ENCODE assay signal across 1 cellular context in genomic region chr2:207935121-207935990, GRCh38.
TF ChIP-seq lines count a peak whose summit lies in the region.

No MANE protein-coding gene starts in this region.

TF ChIP-seq in HepG2, 621 proteins besides CTCF, POLR2A, EP300 and RAD21 (continued from another document and continues in another):
- TF ChIP-seq ZNF142 (CRISPR knock-in tag; IDR thresholded peaks at IDR 0.05), result no peak
- 0 out of 2 replicates have a peak, but pooled peaks have one; percentile 5 for TF ChIP-seq NCOA2 (CRISPR knock-in tag; IDR thresholded peaks at IDR 0.05)
- peak; percentile 56; the same call in 1 of the 2 replicates for TF ChIP-seq NCOA1 (CRISPR knock-in tag; IDR thresholded peaks at IDR 0.05)
- no peak for TF ChIP-seq ZNF121 (CRISPR knock-in tag; IDR thresholded peaks at IDR 0.05)
- TF ChIP-seq KDM3A (CRISPR knock-in tag; IDR thresholded peaks at IDR 0.05; ENCODE audit: low read depth), result 0 out of 2 replicates have a peak, but pooled peaks have one; percentile 10
- no peak; the same call in 1 of the 2 replicates for TF ChIP-seq ZFY (CRISPR knock-in tag; IDR thresholded peaks at IDR 0.05)
- TF ChIP-seq ZNF33A (CRISPR knock-in tag; IDR thresholded peaks at IDR 0.05; ENCODE audit: borderline replicate concordance), result no peak
- peak; percentile 5; the same call in 1 of the 2 replicates for TF ChIP-seq ZBTB34 (CRISPR knock-in tag; IDR thresholded peaks at IDR 0.05)
- no peak for TF ChIP-seq HES4 (CRISPR knock-in tag; IDR thresholded peaks at IDR 0.05; ENCODE audit: borderline replicate concordance)
- no peak for TF ChIP-seq FOXO4 (CRISPR knock-in tag; conservative IDR thresholded peaks at IDR 0.05)
- no peak for TF ChIP-seq PRDM10 (CRISPR knock-in tag; IDR thresholded peaks at IDR 0.05; ENCODE audit: low read depth)
- no peak for TF ChIP-seq SRSF4 (IDR thresholded peaks at IDR 0.05; ENCODE audit: low read depth, low read length, poor library complexity, severe bottlenecking)
- TF ChIP-seq ZNF660 (CRISPR knock-in tag; IDR thresholded peaks at IDR 0.05; ENCODE audit: borderline replicate concordance, low read depth), result no peak
- TF ChIP-seq PAF1 (CRISPR knock-in tag; IDR thresholded peaks at IDR 0.05), result no peak
- no peak for TF ChIP-seq HDAC6 (IDR thresholded peaks at IDR 0.05; ENCODE audit: low read depth, low read length)
- TF ChIP-seq HNF1A (IDR thresholded peaks at IDR 0.05; ENCODE audit: low read depth), result no peak
- TF ChIP-seq HNF1A (CRISPR knock-in tag; IDR thresholded peaks at IDR 0.05; ENCODE audit: borderline replicate concordance), result 0 out of 2 replicates have a peak, but pooled peaks have one; percentile 27
- no peak for TF ChIP-seq REPIN1 (CRISPR knock-in tag; IDR thresholded peaks at IDR 0.05; ENCODE audit: borderline replicate concordance, low read depth)
- TF ChIP-seq ZNF792 (CRISPR knock-in tag; IDR thresholded peaks at IDR 0.05), result no peak
- 0 out of 2 replicates have a peak, but pooled peaks have one; percentile 3 for TF ChIP-seq TARDBP (CRISPR knock-in tag; IDR thresholded peaks at IDR 0.05)
- no peak for TF ChIP-seq ZEB1 (IDR thresholded peaks at IDR 0.05; ENCODE audit: insufficient replicate concordance, low read depth)
- TF ChIP-seq ZFP41 (CRISPR knock-in tag; IDR thresholded peaks at IDR 0.05; ENCODE audit: borderline replicate concordance), result no peak
- 0 out of 2 replicates have a peak, but pooled peaks have one; percentile 46 for TF ChIP-seq ZSCAN29 (CRISPR knock-in tag; conservative IDR thresholded peaks at IDR 0.05)
- TF ChIP-seq KDM4B (CRISPR knock-in tag; IDR thresholded peaks at IDR 0.05), result no peak
- no peak for TF ChIP-seq MTF1 (CRISPR knock-in tag; IDR thresholded peaks at IDR 0.05)
- TF ChIP-seq TCF7 (IDR thresholded peaks at IDR 0.05; ENCODE audit: low read depth), result 0 out of 2 replicates have a peak, but pooled peaks have one; percentile 7
- TF ChIP-seq NAIF1 (CRISPR knock-in tag; IDR thresholded peaks at IDR 0.05; ENCODE audit: borderline replicate concordance), result no peak
- no peak for TF ChIP-seq STAG1 (CRISPR knock-in tag; IDR thresholded peaks at IDR 0.05)
- TF ChIP-seq TBP (CRISPR knock-in tag; IDR thresholded peaks at IDR 0.05), result no peak
- TF ChIP-seq ZNF317 (CRISPR knock-in tag; IDR thresholded peaks at IDR 0.05), result 0 out of 2 replicates have a peak, but pooled peaks have one; percentile 43
- no peak for TF ChIP-seq MZF1 (CRISPR knock-in tag; IDR thresholded peaks at IDR 0.05; ENCODE audit: borderline replicate concordance)
- TF ChIP-seq GMEB2 (CRISPR knock-in tag; IDR thresholded peaks at IDR 0.05; ENCODE audit: low read depth), result no peak
- 0 out of 2 replicates have a peak, but pooled peaks have one; percentile 7 for TF ChIP-seq PHF21A (CRISPR knock-in tag; IDR thresholded peaks at IDR 0.05)
- TF ChIP-seq CHD4 (IDR thresholded peaks at IDR 0.05; ENCODE audit: borderline replicate concordance, low read length), result peak; percentile 89; the same call in 1 of the 2 replicates
- TF ChIP-seq LRRFIP1 (CRISPR knock-in tag; conservative IDR thresholded peaks at IDR 0.05), result no peak
- peak; percentile 2; the same call in 1 of the 2 replicates for TF ChIP-seq TBX2 (CRISPR knock-in tag; IDR thresholded peaks at IDR 0.05; ENCODE audit: borderline replicate concordance)
- TF ChIP-seq ELF3 (CRISPR knock-in tag; IDR thresholded peaks at IDR 0.05), result no peak
- TF ChIP-seq YEATS2 (CRISPR knock-in tag; IDR thresholded peaks at IDR 0.05; ENCODE audit: borderline replicate concordance), result no peak
- no peak for TF ChIP-seq NFE2L1 (CRISPR knock-in tag; IDR thresholded peaks at IDR 0.05; ENCODE audit: borderline replicate concordance)
- TF ChIP-seq ZSCAN21 (CRISPR knock-in tag; IDR thresholded peaks at IDR 0.05; ENCODE audit: borderline replicate concordance), result no peak
- TF ChIP-seq WIZ (CRISPR knock-in tag; IDR thresholded peaks at IDR 0.05), result no peak
- TF ChIP-seq FOXC1 (CRISPR knock-in tag; IDR thresholded peaks at IDR 0.05; ENCODE audit: borderline replicate concordance), result no peak
